20 cellular contexts compared by ENCODE assay signal in genomic region chr6:39051399-39052122, GRCh38. TPM values are rescaled to one million over a fixed set of nuclear protein-coding genes. Genes with fewer than 3 reads are reported as not detected.
DNase-seq lines count a peak whose midpoint lies in the region; ATAC-seq, FAIRE-seq and TF ChIP-seq lines count a peak whose summit lies in the region.
"Had no signal": no experiment of that assay in that cellular context is flagged by ENCODE, and none has a peak within 500 bp of the region (broad histone marks: within the 10 kb centered on the region; RNA-seq: fewer than 3 reads in every experiment).

No MANE protein-coding gene starts in this region.

- no peak overlapping the region for H3K9ac ChIP-seq in GM12878 (ENCODE audit: control insufficient read depth, insufficient read depth, low read length)
- H3K9ac ChIP-seq: neural progenitor cell had no signal

- WGBS in GM12878 (ENCODE audit: insufficient coverage, insufficient replicate concordance, low lambda C conversion rate, missing lambda C conversion rate): 17% methylated on average over 4 of the region's 4 CpGs

- H3K79me2 ChIP-seq in GM12878 (ENCODE audit: control insufficient read depth, insufficient read depth, low read length): no peaks in the 10 kb centered on the region

- H3K4me3 ChIP-seq in GM12878: no peak overlapping the region
- H3K4me3 ChIP-seq: gastroesophageal sphincter, neural progenitor cell, suprapubic skin had no signal

- no peak for FAIRE-seq in GM12878 (lab: Jason Lieb, UNC)
- FAIRE-seq: GM12892 had no signal

- H2AFZ ChIP-seq in GM12878 (ENCODE audit: control insufficient read depth, low read depth, low read length): no peak overlapping the region
- H2AFZ ChIP-seq: neural progenitor cell had no signal

- H3K27me3 ChIP-seq in GM12878 (replicated peaks in 1 of 2; ENCODE audit: control insufficient read depth in 2 of 2, insufficient read depth in 2 of 2, low read length in 1 of 2): peaks cover 8 to 14% of the 10 kb centered on the region in 2 experiments

- POLR2A ChIA-PET in GM12878 (lab: Charles Lee): no interaction called here

- no TSS peak for BruUV-seq in GM12878 (replicated peaks; lab: Mats Ljungman, UMichigan)

- H3K36me3 ChIP-seq in GM12878 (ENCODE audit: control insufficient read depth in 2 of 2, insufficient read depth in 2 of 2, low read length in 1 of 2): no peaks in the 10 kb centered on the region
- H3K36me3 ChIP-seq: gastroesophageal sphincter, neural progenitor cell, suprapubic skin had no signal

- peak overlapping the region; percentile 15 for H3K27ac Mint-ChIP-seq in neural crest cell (ENCODE audit: unreplicated experiment)
- H3K27ac Mint-ChIP-seq: memory B cell, neural progenitor cell had no signal

- H3K36me3 Mint-ChIP-seq in neural crest cell (ENCODE audit: low read depth): no peaks in the 10 kb centered on the region
- H3K36me3 Mint-ChIP-seq: memory B cell, neural progenitor cell had no signal

- TF ChIP-seq POLR2A in GM12878 (IDR thresholded peaks at IDR 0.05; ENCODE audit: low read depth, low read length): no peak

- TF ChIP-seq EP300 in GM12878 (IDR thresholded peaks at IDR 0.05; ENCODE audit: borderline replicate concordance in 1 of 2, control insufficient read depth in 1 of 2, low read depth in 2 of 2, low read length in 2 of 2): no peak

- H3K27me3 Mint-ChIP-seq in neural crest cell (ENCODE audit: low read depth): peaks cover 60% of the 10 kb centered on the region

- H3K9me3 Mint-ChIP-seq in neural crest cell: no peaks in the 10 kb centered on the region
- H3K9me3 Mint-ChIP-seq: memory B cell, neural progenitor cell had no signal

- no peak overlapping the region for H3K4me2 ChIP-seq in GM12878 (ENCODE audit: control insufficient read depth, insufficient read depth)
- H3K4me2 ChIP-seq: neural progenitor cell had no signal

- SMC1A ChIA-PET in GM12878 (lab: Charles Lee; ENCODE audit: uncharacterized antibody, unreplicated experiment): no interaction called here

- no peaks in the 10 kb centered on the region; the same call in 1 of the 2 replicates for H3K4me1 ChIP-seq in GM12878 (ENCODE audit: control insufficient read depth, insufficient read depth, low read length)
- H3K4me1 ChIP-seq: neural progenitor cell had no signal

- no peak for TF ChIP-seq CTCF in GM12878 (IDR thresholded peaks at IDR 0.05 in 2 of 3, conservative IDR thresholded peaks at IDR 0.05 in 1 of 3; ENCODE audit: control insufficient read depth in 2 of 3, extremely low read depth in 1 of 3, insufficient read depth in 1 of 3, low read depth in 3 of 3, low read length in 3 of 3)
- no peak for TF ChIP-seq CTCF in neural crest cell (conservative IDR thresholded peaks at IDR 0.05)

- peak; percentile 15 for DNase-seq in NCI-H2196 (lab: John Stamatoyannopoulos, UW; ENCODE audit: unreplicated experiment)
- no peak for DNase-seq in NCI-H2196 treated with DMSO at 0.1 percent for 48 hours (lab: John Stamatoyannopoulos, UW; ENCODE audit: unreplicated experiment)
- DNase-seq in M059J (ENCODE audit: low read depth): peak; percentile 74
- no peak for DNase-seq in GM12878 (ENCODE audit: low read depth, low spot score)
- DNase-seq in neural crest cell (ENCODE audit: low read depth, low spot score): no peak
- DNase-seq in NCI-H345 treated with DMSO at 0.1 percent for 48 hours (lab: John Stamatoyannopoulos, UW; ENCODE audit: unreplicated experiment): no peak
- no peak for DNase-seq in MV-4-11 (lab: John Stamatoyannopoulos, UW)
- DNase-seq: activated CD4-positive, alpha-beta T cell treated with anti-CD3 and anti-CD28 coated beads, Interleukin-2, amount 50 U/mL, for 4 hours; anterior cingulate cortex; NCI-H2227 treated with DMSO at 0.1 percent for 48 hours; retina had no signal

- TF ChIP-seq RAD21 in GM12878 (IDR thresholded peaks at IDR 0.05; ENCODE audit: insufficient read depth, low read depth, low read length): no peak

- no peaks in the 10 kb centered on the region for H3K9me3 ChIP-seq in GM12878 (replicated peaks; ENCODE audit: control insufficient read depth, insufficient read depth, low read length)
- H3K9me3 ChIP-seq: gastroesophageal sphincter, suprapubic skin had no signal

- RAD21 ChIA-PET in GM12878 (lab: Charles Lee; ENCODE audit: unreplicated experiment): no interaction called here

- no peaks in the 10 kb centered on the region for H3K4me1 Mint-ChIP-seq in neural crest cell

- H3K4me3 Mint-ChIP-seq in neural crest cell: peak overlapping the region; percentile 42
- H3K4me3 Mint-ChIP-seq: memory B cell, neural progenitor cell had no signal

- 0 out of 2 replicates have a peak, but pooled peaks cover 3% of the 10 kb centered on the region for H4K20me1 ChIP-seq in GM12878 (ENCODE audit: control insufficient read depth, insufficient read depth)

- CTCF ChIA-PET in GM12878 (lab: Yijun Ruan, JAX): interaction anchor here (0.9 kb wide), 1 partner anchor 39 kb away, joined by 3 read pairs; no protein-coding TSS in a partner anchor

- ATAC-seq in GM12878 (peak; percentile 24; the same call in 1 of the 3 replicates), SK-N-SH treated with all-trans-retinoic acid at 6 μM for 48 hours (no peak)
- ATAC-seq: gastroesophageal sphincter had no signal

- intact Hi-C loops in GM12878 (cut with micrococcal nuclease; ENCODE audit: unreplicated experiment): no loop called here

- in situ Hi-C loops in GM12878 (cut with MboI): no loop called here

- no peak overlapping the region for H3K27ac ChIP-seq in GM12878 (ENCODE audit: control insufficient read depth, insufficient read depth)
- H3K27ac ChIP-seq: 22Rv1, gastroesophageal sphincter, neural progenitor cell, suprapubic skin had no signal

TF ChIP-seq in GM12878, 131 proteins besides CTCF, POLR2A, EP300 and RAD21 (continues in another document):
- TF ChIP-seq PAX5 (IDR thresholded peaks at IDR 0.05; ENCODE audit: borderline replicate concordance, low read depth, low read length) (no peak), KLF5 (IDR thresholded peaks at IDR 0.05; ENCODE audit: partially characterized antibody) (no peak), GABPA (IDR thresholded peaks at IDR 0.05; ENCODE audit: low read depth) (no peak), ZNF384 (IDR thresholded peaks at IDR 0.05; ENCODE audit: borderline replicate concordance, low read depth, low read length) (no peak), SKIL (IDR thresholded peaks at IDR 0.05; ENCODE audit: low read depth, poor library complexity, severe bottlenecking) (no peak), DPF2 (IDR thresholded peaks at IDR 0.05) (no peak)

TF ChIP-seq in SK-N-SH treated with all-trans-retinoic acid at 6 μM for 48 hours, 23 proteins besides CTCF, POLR2A, EP300 and RAD21:
- TF ChIP-seq SNAI2 (CRISPR knock-in tag; IDR thresholded peaks at IDR 0.05) (no peak), CREB5 (CRISPR knock-in tag; IDR thresholded peaks at IDR 0.05; ENCODE audit: low read depth) (no peak), TCF4 (CRISPR knock-in tag; IDR thresholded peaks at IDR 0.05; ENCODE audit: borderline replicate concordance) (no peak), ZFP30 (CRISPR knock-in tag; IDR thresholded peaks at IDR 0.05) (no peak), ESRRG (CRISPR knock-in tag; IDR thresholded peaks at IDR 0.05) (no peak), OSR1 (CRISPR knock-in tag; IDR thresholded peaks at IDR 0.05) (no peak), ZNF70 (CRISPR knock-in tag; IDR thresholded peaks at IDR 0.05) (no peak), ZFP3 (CRISPR knock-in tag; IDR thresholded peaks at IDR 0.05) (no peak)

RNA-seq across cellular contexts. Expression of gene GLP1R, which starts 3.0 kb away (rescaled TPM):
- total RNA-seq in M059J (2014; rRNA removed; shearing (Covaris generic)): not detected in 2 replicates
- not detected in 2 replicates for total RNA-seq in GM12878 (2013; cell fraction: nucleolus; rRNA removed)
- total RNA-seq in GM12878 (2014; rRNA removed) (not detected in 2 replicates), GM12878 (2014; rRNA removed; fragmentation: Illumina TruSeq; extraction: Trizol) (not detected in 2 replicates), GM12878 (2021) (0.05 TPM in 1 of 2 replicates, not detected in the other), neural crest cell (0.65 and 0.89 TPM in 2 replicates)
- polyA plus RNA-seq in GM12878 (2011; ENCODE audit: low read depth): not detected
- polyA plus RNA-seq in GM12878 (2011; rRNA removed) (0.01 TPM in 1 of 2 replicates, not detected in the other), GM12878 (2014; fragmentation: Illumina TruSeq; extraction: Trizol) (not detected in 2 replicates), GM12878 (2014; fragmentation: Nextera tagmentation; extraction: Ambion mirVana) (not detected), GM12878 (2014; rRNA removed) (not detected in 2 replicates), GM12878 (2016; fragmentation: Nextera tagmentation; extraction: Ambion mirVana) (not detected)
- polyA plus RNA-seq in GM12878 (2011; cell fraction: cytosol; rRNA removed): not detected in 2 replicates
- polyA plus RNA-seq in GM12878 (2011; cell fraction: nucleus; rRNA removed): 0.09 and 0.12 TPM in 2 replicates
- not detected in 2 replicates for polyA plus RNA-seq in GM12878 (2012)
- not detected in 2 replicates for polyA minus RNA-seq in GM12878 (2011; rRNA and poly(A)+ RNA removed)
- polyA minus RNA-seq in GM12878 (2011; cell fraction: cytosol; rRNA and poly(A)+ RNA removed): not detected in 2 replicates
- polyA minus RNA-seq in GM12878 (2011; cell fraction: nucleus; rRNA and poly(A)+ RNA removed): not detected in 2 replicates
- total RNA-seq: G401, SK-MEL-5 had no signal

Comparison
In these comparisons a context has a peak if more than half of its experiments do, and no peak if none do; other contexts are left out.
1. DNase-seq: peak in NCI-H2196 (single experiment) and M059J (single experiment); none in NCI-H2196 treated with DMSO at 0.1 percent for 48 hours (single experiment), GM12878 (single experiment), neural crest cell (single experiment), NCI-H345 treated with DMSO at 0.1 percent for 48 hours (single experiment) and MV-4-11 (single experiment).